ENCODE assay signal across 15 cellular contexts in genomic region chr3:100159564-100160153, GRCh38. TPM values are rescaled to one million over a fixed set of nuclear protein-coding genes. Genes with fewer than 3 reads are reported as not detected.
DNase-seq lines count a peak whose midpoint lies in the region; ATAC-seq, FAIRE-seq and TF ChIP-seq lines count a peak whose summit lies in the region.
"Had no signal": no experiment of that assay in that cellular context is flagged by ENCODE, and none has a peak within 500 bp of the region (broad histone marks: within the 10 kb centered on the region; RNA-seq: fewer than 3 reads in every experiment).

No MANE protein-coding gene starts in this region.

- H3K4me3 ChIP-seq in breast epithelium (no peak overlapping the region), mammary epithelial cell (replicated peaks in 1 of 3; ENCODE audit: insufficient read depth in 1 of 3, low read depth in 2 of 3, low read length in 3 of 3) (no peak overlapping the region), kidney (ENCODE audit: low read length in 2 of 2) (no peak overlapping the region), upper lobe of left lung (no peak overlapping the region)
- H3K4me3 ChIP-seq: dorsolateral prefrontal cortex had no signal

- no TSS peak for BruUV-seq in MCF 10A (replicated peaks; lab: Mats Ljungman, UMichigan)
- BruUV-seq in mammary epithelial cell (replicated peaks; lab: Mats Ljungman, UMichigan) = no TSS peak

- H3K36me3 Mint-ChIP-seq in MCF 10A (ENCODE audit: insufficient read depth, unreplicated experiment) (peaks cover 2% of the 10 kb centered on the region), glutamatergic neuron (ENCODE audit: unreplicated experiment) (peaks cover 12% of the 10 kb centered on the region)

- peak overlapping the region; percentile 45 for H3K4me2 ChIP-seq in mammary epithelial cell (ENCODE audit: insufficient read depth, low read depth, low read length)

- TF ChIP-seq EP300 in upper lobe of left lung (IDR thresholded peaks at IDR 0.05) = no peak

- H3K27ac ChIP-seq in breast epithelium (peak overlapping the region; percentile 37 to 38), mammary epithelial cell (ENCODE audit: insufficient read depth, low read depth, low read length) (no peak overlapping the region), kidney (ENCODE audit: low read depth in 2 of 2, low read length in 2 of 2) (peak overlapping the region; percentile 47 to 62), upper lobe of left lung (peak overlapping the region in 3 of 4 donors; percentile 36 to 68 (median 55))

- ATAC-seq in upper lobe of left lung (ENCODE audit: low FRiP score in 2 of 2) = no peak
- ATAC-seq in HG03439 (IDR thresholded peaks at IDR 0.05; ENCODE audit: unreplicated experiment) = no peak

- H3K4me1 Mint-ChIP-seq in MCF 10A (ENCODE audit: insufficient read depth, unreplicated experiment) (peaks cover 5% of the 10 kb centered on the region), glutamatergic neuron (ENCODE audit: low read depth, unreplicated experiment) (no peaks in the 10 kb centered on the region)

- H3K27me3 ChIP-seq in breast epithelium (no peaks in the 10 kb centered on the region), mammary epithelial cell (ENCODE audit: insufficient read depth, low read length) (no peaks in the 10 kb centered on the region), upper lobe of left lung (no peaks in the 10 kb centered on the region)
- H3K27me3 ChIP-seq: dorsolateral prefrontal cortex had no signal

- no peaks in the 10 kb centered on the region for H3K79me2 ChIP-seq in mammary epithelial cell (ENCODE audit: insufficient read depth, low read length)

- in situ Hi-C loops in mammary epithelial cell (cut with MboI; ENCODE audit: low sequenced_read_pairs in 2 of 2) = no loop called here

- CTCF ChIA-PET in MCF 10A (lab: Yijun Ruan, JAX) (no interaction called here), mammary epithelial cell (lab: Charles Lee; ENCODE audit: low non-redundant PET) (no interaction called here)

- POLR2A ChIA-PET in MCF 10A (lab: Yijun Ruan, JAX) = no interaction called here

- no peak overlapping the region for H3K9ac ChIP-seq in mammary epithelial cell (ENCODE audit: insufficient read depth, low read length)
- H3K9ac ChIP-seq in kidney (ENCODE audit: low read length in 2 of 2) = no peak overlapping the region

- no peak for FAIRE-seq in kidney (lab: Jason Lieb, UNC)
- FAIRE-seq: islet of Langerhans, TTC549 had no signal

- H2AFZ ChIP-seq in mammary epithelial cell (ENCODE audit: low read depth, low read length) = no peak overlapping the region

- WGBS in mammary epithelial cell (ENCODE audit: low coverage, missing lambda C conversion rate) = 94% methylated on average over 3 of the region's 3 CpGs
- 66 to 73% methylated on average over 3 of the region's 3 CpGs for WGBS in upper lobe of left lung, 2 donors

- H4K20me1 ChIP-seq in mammary epithelial cell (ENCODE audit: insufficient read depth, low read length) = no peaks in the 10 kb centered on the region

- TF ChIP-seq POLR2A in breast epithelium (IDR thresholded peaks at IDR 0.05) (no peak), upper lobe of left lung (IDR thresholded peaks at IDR 0.05) (no peak)

- H3K4me1 ChIP-seq in breast epithelium (no peaks in the 10 kb centered on the region), mammary epithelial cell (ENCODE audit: insufficient read depth, low read length) (peaks cover 16% of the 10 kb centered on the region), kidney (ENCODE audit: control insufficient read depth in 1 of 2, insufficient read depth in 1 of 2, low read depth in 1 of 2, low read length in 2 of 2) (peaks cover 2 to 6% of the 10 kb centered on the region in 2 donors), upper lobe of left lung (peaks cover 0 to 8% (median 3%) of the 10 kb centered on the region in 4 donors)

- dilution Hi-C loops in mammary epithelial cell (cut with HindIII; ENCODE audit: low sequenced_read_pairs) = loop anchor here (5.0 kb wide), 1 partner anchor 68 kb away; no protein-coding TSS in a partner anchor

- H3K27ac Mint-ChIP-seq in MCF 10A (ENCODE audit: low read depth, unreplicated experiment) (no peak overlapping the region), glutamatergic neuron (ENCODE audit: unreplicated experiment) (no peak overlapping the region)

- H3K9me3 Mint-ChIP-seq in MCF 10A (ENCODE audit: unreplicated experiment) (peaks cover 18% of the 10 kb centered on the region), glutamatergic neuron (ENCODE audit: unreplicated experiment) (peaks cover 3% of the 10 kb centered on the region)

- H3K27me3 Mint-ChIP-seq in MCF 10A (ENCODE audit: insufficient read depth, unreplicated experiment) (no peaks in the 10 kb centered on the region), glutamatergic neuron (ENCODE audit: unreplicated experiment) (peaks cover 2% of the 10 kb centered on the region)

- no peak for DNase-seq in breast epithelium (ENCODE audit: low spot score in 2 of 2)
- no peak for DNase-seq in MCF 10A (ENCODE audit: unreplicated experiment)
- DNase-seq in mammary epithelial cell = peak; percentile 14
- no peak for DNase-seq in kidney
- no peak for DNase-seq in upper lobe of left lung
- no peak for DNase-seq in glutamatergic neuron
- no peak for DNase-seq in NAMALWA (ENCODE audit: low spot score)
- DNase-seq: ACHN; activated T-cell treated with anti-CD3 and anti-CD28 coated beads, Interleukin-2, amount 50 U/mL, for 48 hours; NK-92 treated with Interleukin-12 subunit alpha and Interleukin-12 subunit beta, amount 100 ng/mL, for 24 hours; occipital lobe had no signal

- H3K9me3 ChIP-seq in breast epithelium (peaks cover 8 to 13% of the 10 kb centered on the region in 2 donors), mammary epithelial cell (replicated peaks; ENCODE audit: insufficient read depth, low read length) (peaks cover 3% of the 10 kb centered on the region), kidney (ENCODE audit: control insufficient read depth in 1 of 2, low read length in 2 of 2) (peaks cover 3 to 9% of the 10 kb centered on the region in 2 donors), upper lobe of left lung (peaks cover 0 to 13% (median 9%) of the 10 kb centered on the region in 4 donors)

- intact Hi-C loops in breast epithelium (cut with DNase I; ENCODE audit: low total_unique reads) (no loop called here), MCF 10A (cut with micrococcal nuclease) (no loop called here), mammary epithelial cell (cut with micrococcal nuclease) (no loop called here), kidney (cut with DNase I) (no loop called here)

- no peak for TF ChIP-seq CTCF in breast epithelium (IDR thresholded peaks at IDR 0.05)
- no peak for TF ChIP-seq CTCF in MCF 10A (IDR thresholded peaks at IDR 0.05; ENCODE audit: unreplicated experiment)
- TF ChIP-seq CTCF in mammary epithelial cell (conservative IDR thresholded peaks at IDR 0.05 in 1 of 2, IDR thresholded peaks at IDR 0.05 in 1 of 2; ENCODE audit: extremely low read depth in 1 of 2, insufficient read depth in 1 of 2, low read depth in 1 of 2, low read length in 2 of 2) = no peak
- TF ChIP-seq CTCF in kidney (IDR thresholded peaks at IDR 0.05; ENCODE audit: borderline replicate concordance, extremely low read depth, insufficient read depth) = no peak
- no peak for TF ChIP-seq CTCF in upper lobe of left lung (IDR thresholded peaks at IDR 0.05)
- no peak for TF ChIP-seq CTCF in glutamatergic neuron (IDR thresholded peaks at IDR 0.05; ENCODE audit: partially characterized antibody, unreplicated experiment)

- no peaks in the 10 kb centered on the region for H3K36me3 ChIP-seq in breast epithelium
- no peaks in the 10 kb centered on the region for H3K36me3 ChIP-seq in mammary epithelial cell (ENCODE audit: insufficient read depth, low read length)
- no peaks in the 10 kb centered on the region for H3K36me3 ChIP-seq in kidney (ENCODE audit: control insufficient read depth in 1 of 2, insufficient read depth in 2 of 2, low read length in 2 of 2)
- H3K36me3 ChIP-seq in upper lobe of left lung = no peaks in the 10 kb centered on the region

- H3K4me3 Mint-ChIP-seq in MCF 10A (ENCODE audit: unreplicated experiment) = no peak overlapping the region
- no peak overlapping the region for H3K4me3 Mint-ChIP-seq in glutamatergic neuron (ENCODE audit: unreplicated experiment)

RNA-seq across cellular contexts. Expression of gene FILIP1L, which starts 45.4 kb away (rescaled TPM):
- total RNA-seq in breast epithelium = 10 to 100 TPM; 19.8 to 23.7 (median 23.3) TPM
- 1.3 and 2.4 TPM in 2 replicates for total RNA-seq in MCF 10A (2022)
- 1 to 10 TPM; 7.4 to 8.5 TPM for total RNA-seq in mammary epithelial cell
- polyA plus RNA-seq in mammary epithelial cell = 3.7 TPM
- polyA minus RNA-seq in mammary epithelial cell = 1.5 TPM
- total RNA-seq in kidney = 25.5 TPM
- polyA plus RNA-seq in kidney (ENCODE audit: insufficient read depth, low read depth, low replicate concordance) = 5.5 TPM
- 10 to 100 TPM; 19.4 to 38.2 (median 25.9) TPM for total RNA-seq in upper lobe of left lung
- total RNA-seq in glutamatergic neuron (ENCODE audit: unreplicated experiment) = 4.3 TPM
